Comparison of ENCODE assay signal across 34 cellular contexts in the genomic region with DNA sequence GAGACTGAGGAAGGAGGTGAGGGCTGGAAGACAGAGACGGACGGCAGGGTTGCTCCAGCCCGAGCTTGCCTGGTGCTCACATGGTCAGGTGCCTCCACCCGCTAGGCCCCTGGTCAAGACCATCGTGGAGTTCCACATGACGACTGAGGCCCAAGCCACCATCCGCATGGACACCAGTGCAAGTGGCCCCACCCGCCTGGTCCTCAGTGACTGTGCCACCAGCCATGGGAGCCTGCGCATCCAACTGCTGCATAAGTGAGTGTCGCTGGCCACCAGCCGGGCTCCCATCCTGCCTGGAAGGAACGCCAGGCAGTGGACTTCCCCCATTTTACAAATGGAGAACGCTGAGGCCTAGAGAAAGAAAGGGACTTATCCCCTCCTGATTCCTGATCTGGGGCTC. TPM values are rescaled to one million over a fixed set of nuclear protein-coding genes. Genes with fewer than 3 reads are reported as not detected.
"Had no signal": no experiment of that assay in that cellular context is flagged by ENCODE, and none has a peak within 500 bp of the region (broad histone marks: within the 10 kb centered on the region; RNA-seq: fewer than 3 reads in every experiment).

No MANE protein-coding gene starts in this region.

- H3K36me3 Mint-ChIP-seq: mesothelial cell of epicardium, naive B cell had no signal

- ATAC-seq: effector memory CD8-positive, alpha-beta T cell; esophagus mucosa; gastrocnemius medialis; heart right ventricle; left ventricle myocardium superior; mucosa of descending colon had no signal

- H3K4me3 ChIP-seq: colonic mucosa, esophagus squamous epithelium, gastrocnemius medialis, heart right ventricle, left lung, lower lobe of right lung, mucosa of descending colon had no signal

- H3K4me1 Mint-ChIP-seq: endodermal cell, mesothelial cell of epicardium, naive B cell had no signal

- H3K27me3 ChIP-seq: colonic mucosa had no signal

- H3K4me3 Mint-ChIP-seq: dendritic cell treated with granulocyte-macrophage colony-stimulating factor and Interleukin-4, amounts not matched to agents 40 ng/mL and 50 ng/mL, for 4 days; effector memory CD8-positive, alpha-beta T cell; endodermal cell; mesothelial cell of epicardium; naive B cell had no signal

- H3K9me3 Mint-ChIP-seq: dendritic cell treated with granulocyte-macrophage colony-stimulating factor and Interleukin-4, amounts not matched to agents 40 ng/mL and 50 ng/mL, for 4 days; effector memory CD8-positive, alpha-beta T cell; endodermal cell; mesothelial cell of epicardium had no signal

- H3K36me3 ChIP-seq: colonic mucosa, esophagus squamous epithelium, gastrocnemius medialis, heart right ventricle, left lung, lower lobe of right lung had no signal

- H3K27ac ChIP-seq: colonic mucosa, epithelial cell of prostate, esophagus squamous epithelium, gastrocnemius medialis, heart right ventricle, left lung, lower lobe of right lung had no signal

- H3K4me1 ChIP-seq: colonic mucosa, esophagus squamous epithelium, gastrocnemius medialis, heart right ventricle, left lung, lower lobe of right lung had no signal

- DNase-seq: colonic mucosa; cortex of kidney; effector CD8-positive, alpha-beta T cell; effector memory CD8-positive, alpha-beta T cell; endodermal cell; erythroblast; esophagus squamous epithelium; foreskin fibroblast; foreskin melanocyte; gastrocnemius medialis; glutamatergic neuron; head of caudate nucleus; heart right ventricle; hippocampal formation; kidney glomerular epithelial cell; left lung; left ventricle myocardium superior; lower lobe of right lung; mesenchymal stem cell; mucosa of descending colon; naive B cell had no signal

- FAIRE-seq: endometrium, islet of Langerhans, keratinocyte had no signal

- H3K27ac Mint-ChIP-seq: dendritic cell treated with granulocyte-macrophage colony-stimulating factor and Interleukin-4, amounts not matched to agents 40 ng/mL and 50 ng/mL, for 4 days; endodermal cell; mesothelial cell of epicardium; naive B cell had no signal

- H3K9me3 ChIP-seq: colonic mucosa, esophagus squamous epithelium, gastrocnemius medialis, heart right ventricle, left lung, lower lobe of right lung, mucosa of descending colon had no signal

RNA-seq across cellular contexts. Expression of a gene that starts 7.8 kb away (rescaled TPM):
- total RNA-seq: dermis microvascular lymphatic vessel endothelial cell, gastrocnemius medialis, glomerular endothelial cell, heart right ventricle, left ventricle myocardium superior, lower leg skin, lung microvascular endothelial cell, mesenteric fat pad, mesothelial cell of epicardium, mucosa of descending colon, myocyte had no signal
- polyA plus RNA-seq: keratinocyte had no signal

RNA-seq across cellular contexts. Expression of a gene that starts 55.1 kb away (rescaled TPM):
- total RNA-seq: colonic mucosa, dermis microvascular lymphatic vessel endothelial cell, esophagus mucosa, esophagus squamous epithelium, gastrocnemius medialis, glomerular endothelial cell, heart right ventricle, left ventricle myocardium superior, lower leg skin, lung microvascular endothelial cell, mesenteric fat pad, mesothelial cell of epicardium, mucosa of descending colon, myocyte had no signal
- polyA plus RNA-seq: heart right ventricle, keratinocyte had no signal
